ENCODE assay signal across 11 cellular contexts in genomic region chr7:101935521-101936141, GRCh38.
DNase-seq lines count a peak whose midpoint lies in the region; ATAC-seq and TF ChIP-seq lines count a peak whose summit lies in the region.
"Had no signal": no experiment of that assay in that cellular context is flagged by ENCODE, and none has a peak within 500 bp of the region (broad histone marks: within the 10 kb centered on the region; RNA-seq: fewer than 3 reads in every experiment).

No MANE protein-coding gene starts in this region.

- peak; percentile 77 for ATAC-seq in mucosa of descending colon
- no peak for ATAC-seq in HG03520 (IDR thresholded peaks at IDR 0.05; ENCODE audit: unreplicated experiment)
- no peak for ATAC-seq in GM19463 (IDR thresholded peaks at IDR 0.05; ENCODE audit: unreplicated experiment)
- ATAC-seq: stimulated activated naive CD8-positive, alpha-beta T cell treated with anti-CD3 and anti-CD28 coated beads, Interleukin-15, amount 100 ng/mL, for 72 hours had no signal

- H3K4me2 ChIP-seq in OCI-LY7 (ENCODE audit: low read length), result peak overlapping the region; percentile 64

- POLR2A ChIA-PET in OCI-LY7 (lab: Charles Lee), result interaction anchor here (1.1 to 1.9 kb wide), 2 partner anchors 56 to 192 kb away, joined by 3 to 4 read pairs; no protein-coding TSS in a partner anchor

- H3K79me2 ChIP-seq in OCI-LY7 (ENCODE audit: insufficient read depth, low read depth, low read length), result peaks cover 96% of the 10 kb centered on the region

- H3K9me3 ChIP-seq in OCI-LY7 (ENCODE audit: low read length), result no peaks in the 10 kb centered on the region
- no peaks in the 10 kb centered on the region for H3K9me3 ChIP-seq in mucosa of descending colon
- no peaks in the 10 kb centered on the region for H3K9me3 ChIP-seq in tibial artery

- H3K36me3 ChIP-seq in OCI-LY7 (ENCODE audit: insufficient read depth, low read length) (peaks cover 45% of the 10 kb centered on the region), mucosa of descending colon (ENCODE audit: low read depth) (no peaks in the 10 kb centered on the region), tibial artery (no peaks in the 10 kb centered on the region)

- peaks cover 100% of the 10 kb centered on the region for H3K4me1 ChIP-seq in OCI-LY7 (ENCODE audit: insufficient read depth, low read length, poor library complexity, severe bottlenecking)
- H3K4me1 ChIP-seq in mucosa of descending colon (ENCODE audit: low read depth), result peaks cover 48% of the 10 kb centered on the region
- H3K4me1 ChIP-seq in tibial artery, result peaks cover 12 to 50% (median 33%) of the 10 kb centered on the region in 4 donors

- no TSS peak for BruUV-seq in OCI-LY7 (replicated peaks; lab: Mats Ljungman, UMichigan)

- DNase-seq in OCI-LY7 (ENCODE audit: low spot score) (peak; percentile 65), fibroblast of gingiva (ENCODE audit: low read depth) (peak; percentile 20), mucosa of descending colon (peak; percentile 69 to 72 (median 71)), tibial artery (peak; percentile 77 to 94), NCI-H2227 (lab: John Stamatoyannopoulos, UW; ENCODE audit: unreplicated experiment) (no peak), AG08395 (ENCODE audit: low spot score) (no peak)
- DNase-seq: NCI-H2171 treated with DMSO at 0.1 percent for 48 hours; stimulated activated naive CD8-positive, alpha-beta T cell treated with anti-CD3 and anti-CD28 coated beads, Interleukin-15, amount 100 ng/mL, for 72 hours; T-helper 1 cell had no signal

- no peaks in the 10 kb centered on the region for H3K9me2 ChIP-seq in OCI-LY7 (ENCODE audit: insufficient read depth, low read length)

- CTCF ChIA-PET in OCI-LY7 (lab: Charles Lee; ENCODE audit: unreplicated experiment), result no interaction called here

- no peaks in the 10 kb centered on the region for H3K27me3 ChIP-seq in tibial artery

- H2AFZ ChIP-seq in OCI-LY7 (ENCODE audit: low read length), result no peak overlapping the region

- H3K4me3 ChIP-seq in OCI-LY7 (ENCODE audit: low read depth, low read length, poor library complexity, severe bottlenecking) (peak overlapping the region; percentile 2), mucosa of descending colon (no peak overlapping the region), tibial artery (peak overlapping the region; percentile 45 to 52)

- TF ChIP-seq CTCF in OCI-LY7 (conservative IDR thresholded peaks at IDR 0.05; ENCODE audit: low read length) (no peak), mucosa of descending colon (IDR thresholded peaks at IDR 0.05) (no peak), tibial artery (IDR thresholded peaks at IDR 0.05) (no peak)

- intact Hi-C loops in OCI-LY7 (cut with micrococcal nuclease; ENCODE audit: unreplicated experiment) (loop anchor here (5.0 kb wide), 2 partner anchors 97 to 118 kb away; partner anchors contain the start of gene CUX1), mucosa of descending colon (cut with DNase I, micrococcal nuclease) (no loop called here), tibial artery (cut with DNase I; ENCODE audit: low total_unique reads) (loop anchor here (2.0 to 5.0 kb wide), 2 partner anchors 53 to 118 kb away; partner anchors contain the start of gene CUX1)

- H3K27ac ChIP-seq in OCI-LY7 (ENCODE audit: low read depth, low read length, poor library complexity, severe bottlenecking) (peak overlapping the region; percentile 82), tibial artery (peak overlapping the region; percentile 80 to 81)

- peaks cover 26% of the 10 kb centered on the region; the same call in 1 of the 2 replicates for H4K20me1 ChIP-seq in OCI-LY7 (ENCODE audit: insufficient read depth, low read length)

Comparison
In these comparisons a context has a peak if more than half of its experiments do, and no peak if none do; other contexts are left out.
1. DNase-seq: peak in OCI-LY7 (single experiment), fibroblast of gingiva (single experiment), mucosa of descending colon (3 of 3) and tibial artery (2 of 2); none in NCI-H2227 (single experiment) and AG08395 (single experiment).
2. intact Hi-C loops: an anchor here in OCI-LY7 (5.0 kb wide) and tibial artery (2.0 to 5.0 kb wide); none called in mucosa of descending colon.